Comparison of ENCODE assay signal across 14 cellular contexts in the genomic region with DNA sequence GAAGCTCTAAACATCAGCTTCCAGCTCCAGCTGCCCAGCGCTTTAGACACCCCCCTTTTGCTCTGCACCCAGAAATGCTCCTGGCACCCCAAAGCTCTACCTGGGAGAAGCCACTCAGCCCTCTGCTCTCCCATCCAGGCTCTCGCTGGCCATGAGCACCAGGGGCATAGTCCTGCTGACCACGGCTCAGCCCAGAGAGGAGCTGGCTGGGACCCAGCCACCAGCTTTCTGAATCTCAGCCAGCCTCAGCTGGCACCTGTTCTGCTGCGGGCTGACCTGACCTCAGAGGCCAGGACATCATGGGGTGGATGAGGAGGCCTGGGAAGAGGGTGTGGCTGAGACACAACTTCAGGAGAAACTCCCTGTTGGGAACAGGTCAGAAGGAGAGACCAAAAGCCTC. TPM values are rescaled to one million over a fixed set of nuclear protein-coding genes. Genes with fewer than 3 reads are reported as not detected.
"Had no signal": no experiment of that assay in that cellular context is flagged by ENCODE, and none has a peak within 500 bp of the region (broad histone marks: within the 10 kb centered on the region; RNA-seq: fewer than 3 reads in every experiment).

No MANE protein-coding gene starts in this region.

- H3K36me3 ChIP-seq: suprapubic skin, upper lobe of left lung had no signal

- H3K27ac ChIP-seq: epithelial cell of prostate, suprapubic skin, upper lobe of left lung had no signal

- DNase-seq: activated CD4-positive, alpha-beta T cell treated with anti-CD3 and anti-CD28 coated beads, Interleukin-2, amount 50 U/mL, for 4 hours; activated naive CD4-positive, alpha-beta T cell treated with Interleukin-2 at 50 U/mL for 16 hours; foreskin melanocyte; natural killer cell; stimulated activated naive CD8-positive, alpha-beta T cell treated with anti-CD3 and anti-CD28 coated beads, Interleukin-15, Interleukin-2, amounts not matched to agents 100 U/mL and 50 U/mL, for 24 hours; SW 1271; upper lobe of left lung had no signal

- ATAC-seq: activated T-helper 17 cell treated with anti-CD3 and anti-CD28 coated beads, Interleukin-2, amount 50 U/mL, for 72 hours; natural killer cell; stimulated activated naive CD8-positive, alpha-beta T cell treated with anti-CD3 and anti-CD28 coated beads, Interleukin-15, Interleukin-2, amounts not matched to agents 100 U/mL and 50 U/mL, for 24 hours had no signal

- H3K9me3 ChIP-seq: suprapubic skin, upper lobe of left lung had no signal

- H3K4me3 ChIP-seq: suprapubic skin, upper lobe of left lung had no signal

- H3K27me3 ChIP-seq: upper lobe of left lung had no signal

RNA-seq across cellular contexts. Expression of a gene that starts 8.6 kb away (rescaled TPM):
- total RNA-seq: bronchial epithelial cell, chondrocyte, dermis microvascular lymphatic vessel endothelial cell, fibroblast of lung, natural killer cell had no signal
